Comparison of ENCODE assay signal across 23 cellular contexts in genomic region chr19:38508507-38508906, GRCh38.
A peak's percentile ranks its signal among the peaks of the same experiment; 100 is the strongest.
DNase-seq lines count a peak whose midpoint lies in the region; ATAC-seq, FAIRE-seq and TF ChIP-seq lines count a peak whose summit lies in the region.
"Had no signal": no experiment of that assay in that cellular context is flagged by ENCODE, and none has a peak within 500 bp of the region (broad histone marks: within the 10 kb centered on the region; RNA-seq: fewer than 3 reads in every experiment).

No MANE protein-coding gene starts in this region.

- no peak overlapping the region for H3K4me2 ChIP-seq in A549

- DNase-seq in DMS53 (lab: John Stamatoyannopoulos, UW) (peak; percentile 28), DMS53 treated with DMSO at 0.1 percent for 48 hours (lab: John Stamatoyannopoulos, UW; ENCODE audit: unreplicated experiment) (no peak), A549 (ENCODE audit: low read depth in 1 of 2, low spot score in 1 of 2) (no peak), WTC11 (ENCODE audit: low spot score) (no peak), superior temporal gyrus (ENCODE audit: extremely low spot score) (no peak)
- DNase-seq in effector CD4-positive, alpha-beta T cell: no peak
- DNase-seq: ACHN; AML-193; C1 segment of cervical spinal cord; Calu3; CD4-positive, alpha-beta memory T cell; COR-L47; DMS79; EL; GDM1; GM23248; H7; HCEC 1CT had no signal

- no peaks in the 10 kb centered on the region; the same call in 1 of the 2 replicates for H3K9me3 Mint-ChIP-seq in WTC11
- H3K9me3 Mint-ChIP-seq: CD4-positive, alpha-beta memory T cell had no signal

- TF ChIP-seq CTCF in A549 (IDR thresholded peaks at IDR 0.05): no peak
- TF ChIP-seq CTCF in WTC11 (IDR thresholded peaks at IDR 0.05): no peak

- peaks cover 16% of the 10 kb centered on the region for H3K4me1 ChIP-seq in A549

- no peaks in the 10 kb centered on the region for H3K9me3 ChIP-seq in A549

- H3K4me1 Mint-ChIP-seq in WTC11: peaks cover 9% of the 10 kb centered on the region; the same call in 1 of the 2 replicates

- TF ChIP-seq EP300 in A549 (IDR thresholded peaks at IDR 0.05): no peak

- peak overlapping the region; percentile 45; the same call in 1 of the 2 replicates for H3K27ac Mint-ChIP-seq in WTC11

- CTCF ChIA-PET in A549 (lab: Yijun Ruan, JAX): interaction anchor here (1.0 to 12.7 kb wide), 11 partner anchors 11 to 468 kb away, joined by 3 to 160 read pairs (median 6); partner anchors contain the start of genes FAM98C, MRPS12 and SARS2
- CTCF ChIA-PET in WTC11 (lab: Charles Lee): interaction anchor here (1.2 kb wide), 1 partner anchor 106 kb away, joined by 3 read pairs; the partner anchor contains the start of gene FAM98C

- TF ChIP-seq POLR2A in A549 (IDR thresholded peaks at IDR 0.05; ENCODE audit: low read length): no peak

- H3K4me3 Mint-ChIP-seq in WTC11: no peak overlapping the region

- H3K27ac ChIP-seq in A549: no peak overlapping the region
- H3K27ac ChIP-seq: 22Rv1, GM23248 had no signal

- no peak overlapping the region for H3K4me3 ChIP-seq in A549
- H3K4me3 ChIP-seq: GM12878, GM23248 had no signal

- 30% methylated on average over 6 of the region's 6 CpGs for WGBS in A549 (ENCODE audit: missing lambda C conversion rate)

- POLR2A ChIA-PET in A549 (lab: Yijun Ruan, JAX): no interaction called here
- POLR2A ChIA-PET in WTC11 (lab: Charles Lee): no interaction called here

- TF ChIP-seq RAD21 in A549 (conservative IDR thresholded peaks at IDR 0.05 in 1 of 2, IDR thresholded peaks at IDR 0.05 in 1 of 2): no peak

- no peaks in the 10 kb centered on the region for H3K27me3 Mint-ChIP-seq in WTC11 (ENCODE audit: low read depth)

- peak; percentile 32 for FAIRE-seq in A549 (lab: Jason Lieb, UNC)
- FAIRE-seq: A204.1, GM12878, GM19239, H1 had no signal

- H3K36me3 Mint-ChIP-seq in WTC11: peaks cover 38% of the 10 kb centered on the region
- H3K36me3 Mint-ChIP-seq: CD4-positive, alpha-beta memory T cell had no signal

- ATAC-seq in A549 (no peak), WTC11 (no peak)
- ATAC-seq: GM12878 had no signal

TF ChIP-seq in A549, 52 proteins besides CTCF, POLR2A, EP300 and RAD21:
- no peak for TF ChIP-seq SMC3 (IDR thresholded peaks at IDR 0.05)
- no peak for TF ChIP-seq SREBF2 (IDR thresholded peaks at IDR 0.05)
- no peak for TF ChIP-seq ZNF302 (CRISPR knock-in tag; IDR thresholded peaks at IDR 0.05)
- no peak for TF ChIP-seq HES2 (IDR thresholded peaks at IDR 0.05)
- no peak for TF ChIP-seq E2F6 (IDR thresholded peaks at IDR 0.05; ENCODE audit: borderline replicate concordance, low read depth)
- TF ChIP-seq BHLHE40 (IDR thresholded peaks at IDR 0.05; ENCODE audit: low read depth, low read length): no peak
- TF ChIP-seq ESRRA (IDR thresholded peaks at IDR 0.05; ENCODE audit: borderline replicate concordance, low read length): no peak
- TF ChIP-seq CEBPB (IDR thresholded peaks at IDR 0.05): no peak
TF ChIP-seq in A549: peak in this region for 0.

TF ChIP-seq in WTC11, 78 proteins besides CTCF, POLR2A, EP300 and RAD21:
- TF ChIP-seq USF1 (CRISPR knock-in tag; IDR thresholded peaks at IDR 0.05) (no peak), ATF3 (CRISPR knock-in tag; conservative IDR thresholded peaks at IDR 0.05) (no peak), CREM (CRISPR knock-in tag; IDR thresholded peaks at IDR 0.05) (no peak), ZNF121 (CRISPR knock-in tag; IDR thresholded peaks at IDR 0.05) (no peak), GRHL2 (CRISPR knock-in tag; IDR thresholded peaks at IDR 0.05; ENCODE audit: insufficient replicate concordance, severe bottlenecking) (no peak), CBFB (CRISPR knock-in tag; IDR thresholded peaks at IDR 0.05; ENCODE audit: low read depth) (no peak)
